1 cellular context compared by ENCODE assay signal in genomic region chr16:58733671-58734458, GRCh38.
TF ChIP-seq lines count a peak whose summit lies in the region.

Gene GOT2 (minus strand): TSS chr16:58734316. CDS start chr16:58734228, 88 bp downstream.

TF ChIP-seq in H1, 55 proteins besides CTCF, POLR2A, EP300 and RAD21:
- TF ChIP-seq EZH2 (IDR thresholded peaks at IDR 0.05; ENCODE audit: low read depth, low read length, severe bottlenecking) (no peak), POLR2AphosphoS5 (IDR thresholded peaks at IDR 0.05; ENCODE audit: low read depth, low read length) (peak; percentile 91), SP4 (IDR thresholded peaks at IDR 0.05; ENCODE audit: low read length) (no peak), RNF2 (IDR thresholded peaks at IDR 0.05; ENCODE audit: borderline replicate concordance, low read depth, low read length, missing control alignments, poor library complexity, severe bottlenecking) (no peak), BACH1 (IDR thresholded peaks at IDR 0.05; ENCODE audit: low read length) (peak; percentile 93), BRCA1 (IDR thresholded peaks at IDR 0.05; ENCODE audit: low read depth, low read length) (no peak), TAF1 (IDR thresholded peaks at IDR 0.05; ENCODE audit: low read depth, low read length) (peak; percentile 92), HDAC2 (IDR thresholded peaks at IDR 0.05; ENCODE audit: borderline replicate concordance in 1 of 2, low read depth in 2 of 2, low read length in 2 of 2) (peak in 1 of 2 experiments; percentile 91; a peak in 2 of 4 replicates), SIRT6 (IDR thresholded peaks at IDR 0.05; ENCODE audit: low read length) (no peak), NRF1 (IDR thresholded peaks at IDR 0.05; ENCODE audit: low read depth, low read length) (no peak), E2F6 (IDR thresholded peaks at IDR 0.05) (peak; percentile 76), CBX5 (IDR thresholded peaks at IDR 0.05; ENCODE audit: low read depth, low read length) (no peak), JUN (IDR thresholded peaks at IDR 0.05; ENCODE audit: low read depth, low read length) (no peak), TBP (IDR thresholded peaks at IDR 0.05; ENCODE audit: low read depth, low read length) (peak; percentile 83), POU5F1 (IDR thresholded peaks at IDR 0.05; ENCODE audit: low read depth, low read length) (no peak), MAFK (IDR thresholded peaks at IDR 0.05; ENCODE audit: low read depth, low read length) (peak; percentile 55; the same call in 1 of the 2 replicates), SUZ12 (IDR thresholded peaks at IDR 0.05; ENCODE audit: low read length) (no peak), CBX8 (IDR thresholded peaks at IDR 0.05; ENCODE audit: borderline replicate concordance, low read depth, low read length) (no peak), CEBPB (IDR thresholded peaks at IDR 0.05; ENCODE audit: low read depth, low read length) (0 out of 2 replicates have a peak, but pooled peaks have one; percentile 6), GABPA (IDR thresholded peaks at IDR 0.05; ENCODE audit: borderline replicate concordance, insufficient read depth, low read length) (no peak), SP2 (IDR thresholded peaks at IDR 0.05; ENCODE audit: low read length) (peak; percentile 83), KDM1A (IDR thresholded peaks at IDR 0.05; ENCODE audit: borderline replicate concordance, low read length) (no peak), JUND (IDR thresholded peaks at IDR 0.05; ENCODE audit: low read length) (peak; percentile 62; the same call in 1 of the 2 replicates), ATF2 (IDR thresholded peaks at IDR 0.05; ENCODE audit: low read length) (no peak), CTBP2 (IDR thresholded peaks at IDR 0.05; ENCODE audit: borderline replicate concordance, insufficient read depth, insufficient read length, low read length) (no peak), SIX5 (IDR thresholded peaks at IDR 0.05; ENCODE audit: low read depth, low read length) (no peak), TAF7 (optimal IDR thresholded peaks at IDR 0.05; ENCODE audit: borderline replicate concordance, low read depth, low read length) (peak; percentile 19), SRF (IDR thresholded peaks at IDR 0.05; ENCODE audit: low read depth, low read length) (no peak), CREB1 (IDR thresholded peaks at IDR 0.05) (peak; percentile 84), CHD2 (IDR thresholded peaks at IDR 0.05; ENCODE audit: low read length) (peak; percentile 50; the same call in 1 of the 2 replicates), FOSL1 (IDR thresholded peaks at IDR 0.05; ENCODE audit: insufficient read depth, low read depth, low read length) (no peak), YY1 (IDR thresholded peaks at IDR 0.05; ENCODE audit: low read depth, low read length) (peak; percentile 32; the same call in 1 of the 2 replicates), SIN3A (conservative IDR thresholded peaks at IDR 0.05 in 1 of 2, IDR thresholded peaks at IDR 0.05 in 1 of 2; ENCODE audit: low read depth in 1 of 2, low read length in 2 of 2) (peak; percentile 81 to 88; a peak in 3 of 4 replicates), KDM4A (IDR thresholded peaks at IDR 0.05; ENCODE audit: low read depth, low read length, severe bottlenecking) (peak; percentile 89), HDAC6 (IDR thresholded peaks at IDR 0.05; ENCODE audit: low read depth, low read length) (no peak), ZNF274 (IDR thresholded peaks at IDR 0.05; ENCODE audit: borderline replicate concordance, extremely low read depth, low read length) (no peak), PHF8 (conservative IDR thresholded peaks at IDR 0.05; ENCODE audit: low read depth, low read length) (peak; percentile 69), CHD1 (IDR thresholded peaks at IDR 0.05; ENCODE audit: low read depth, low read length) (no peak), RFX5 (IDR thresholded peaks at IDR 0.05; ENCODE audit: borderline replicate concordance, low read depth, low read length) (no peak), RBBP5 (IDR thresholded peaks at IDR 0.05; ENCODE audit: borderline replicate concordance, low read depth, low read length) (no peak; the same call in none of the 2 replicates), EGR1 (IDR thresholded peaks at IDR 0.05; ENCODE audit: borderline replicate concordance, low read depth, low read length) (peak; percentile 88), TEAD4 (IDR thresholded peaks at IDR 0.05; ENCODE audit: low read depth, low read length) (peak; percentile 49; the same call in 1 of the 2 replicates), BCL11A (IDR thresholded peaks at IDR 0.05; ENCODE audit: low read depth in 2 of 2, low read length in 2 of 2) (no peak), TCF12 (IDR thresholded peaks at IDR 0.05; ENCODE audit: low read depth, low read length) (no peak), KDM5A (IDR thresholded peaks at IDR 0.05; ENCODE audit: low read length) (0 out of 2 replicates have a peak, but pooled peaks have one; percentile 9), USF2 (IDR thresholded peaks at IDR 0.05; ENCODE audit: low read length) (no peak), CHD7 (IDR thresholded peaks at IDR 0.05; ENCODE audit: insufficient replicate concordance, low read length) (no peak), RXRA (IDR thresholded peaks at IDR 0.05; ENCODE audit: insufficient read depth, low read depth, low read length) (no peak), ASH2L (IDR thresholded peaks at IDR 0.05; ENCODE audit: low read length) (peak; percentile 89), GTF2F1 (IDR thresholded peaks at IDR 0.05; ENCODE audit: borderline replicate concordance, low read depth, low read length) (no peak), SP1 (IDR thresholded peaks at IDR 0.05; ENCODE audit: low read depth, low read length) (no peak), SAP30 (IDR thresholded peaks at IDR 0.05; ENCODE audit: insufficient read depth, insufficient replicate concordance, low read length) (peak; percentile 50), NANOG (IDR thresholded peaks at IDR 0.05; ENCODE audit: insufficient read depth, low read depth, low read length, poor library complexity, severe bottlenecking) (no peak)
- TF ChIP-seq, protein P1, sequence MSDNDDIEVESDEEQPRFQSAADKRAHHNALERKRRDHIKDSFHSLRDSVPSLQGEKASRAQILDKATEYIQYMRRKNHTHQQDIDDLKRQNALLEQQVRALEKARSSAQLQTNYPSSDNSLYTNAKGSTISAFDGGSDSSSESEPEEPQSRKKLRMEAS (IDR thresholded peaks at IDR 0.05): peak; percentile 96
- TF ChIP-seq, protein P2, sequence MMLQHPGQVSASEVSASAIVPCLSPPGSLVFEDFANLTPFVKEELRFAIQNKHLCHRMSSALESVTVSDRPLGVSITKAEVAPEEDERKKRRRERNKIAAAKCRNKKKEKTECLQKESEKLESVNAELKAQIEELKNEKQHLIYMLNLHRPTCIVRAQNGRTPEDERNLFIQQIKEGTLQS (IDR thresholded peaks at IDR 0.05; ENCODE audit: insufficient read depth, low read depth, low read length): no peak
